9 cellular contexts compared by ENCODE assay signal in genomic region chr9:14992516-14992915, GRCh38.
DNase-seq lines count a peak whose midpoint lies in the region; ATAC-seq, FAIRE-seq and TF ChIP-seq lines count a peak whose summit lies in the region.
"Had no signal": no experiment of that assay in that cellular context is flagged by ENCODE, and none has a peak within 500 bp of the region (broad histone marks: within the 10 kb centered on the region; RNA-seq: fewer than 3 reads in every experiment).

No MANE protein-coding gene starts in this region.

- H4K20me1 ChIP-seq in neural progenitor cell (ENCODE audit: low read depth), result no peaks in the 10 kb centered on the region

- DNase-seq in BJ (ENCODE audit: low read depth) (no peak), neural progenitor cell (ENCODE audit: low spot score) (no peak), GM12892 (ENCODE audit: insufficient read length) (no peak), COLO668 (lab: John Stamatoyannopoulos, UW; ENCODE audit: unreplicated experiment) (no peak)
- DNase-seq in central memory CD8-positive, alpha-beta T cell (ENCODE audit: low spot score in 2 of 2), result no peak
- no peak for DNase-seq in effector memory CD4-positive, alpha-beta T cell

- CTCF ChIA-PET in BJ (lab: Yijun Ruan, JAX), result no interaction called here

- H2AFZ ChIP-seq in neural progenitor cell (replicated peaks), result peak overlapping the region; percentile 71

- H3K9ac ChIP-seq in HUES6 (ENCODE audit: low read length) (no peak overlapping the region), neural progenitor cell (no peak overlapping the region)

- H3K4me3 Mint-ChIP-seq in central memory CD8-positive, alpha-beta T cell, result peak overlapping the region; percentile 42
- H3K4me3 Mint-ChIP-seq in neural progenitor cell, result peak overlapping the region; percentile 87
- H3K4me3 Mint-ChIP-seq: memory B cell had no signal

- no peaks in the 10 kb centered on the region for H3K4me1 ChIP-seq in HUES6 (ENCODE audit: control insufficient read depth, insufficient read depth, low read length)
- H3K4me1 ChIP-seq in neural progenitor cell, result no peaks in the 10 kb centered on the region
- peaks cover 11% of the 10 kb centered on the region for H3K4me1 ChIP-seq in effector memory CD4-positive, alpha-beta T cell (ENCODE audit: control insufficient read depth, insufficient read depth, low read length, poor library complexity, severe bottlenecking)

- H3K4me3 ChIP-seq in BJ (ENCODE audit: low read depth, low read length) (peak overlapping the region; percentile 51), HUES6 (ENCODE audit: low read depth, low read length) (peak overlapping the region; percentile 71), neural progenitor cell (peak overlapping the region; percentile 53)
- H3K4me3 ChIP-seq in effector memory CD4-positive, alpha-beta T cell (ENCODE audit: insufficient read depth, low read depth, low read length, poor library complexity, severe bottlenecking), result no peak overlapping the region

- H3K4me2 ChIP-seq in neural progenitor cell, result peak overlapping the region; percentile 67

- H3K9me3 ChIP-seq in HUES6 (ENCODE audit: control insufficient read depth, insufficient read depth, low read depth, low read length) (no peaks in the 10 kb centered on the region), neural progenitor cell (ENCODE audit: low read depth) (no peaks in the 10 kb centered on the region)
- no peaks in the 10 kb centered on the region for H3K9me3 ChIP-seq in effector memory CD4-positive, alpha-beta T cell (ENCODE audit: control insufficient read depth, low read length)

- TF ChIP-seq CTCF in BJ (IDR thresholded peaks at IDR 0.05; ENCODE audit: insufficient read depth, low read depth, low read length) (no peak), neural progenitor cell (IDR thresholded peaks at IDR 0.05) (no peak)

- FAIRE-seq in GM12892 (lab: Jason Lieb, UNC), result no peak

- peaks cover 20% of the 10 kb centered on the region for H3K4me1 Mint-ChIP-seq in central memory CD8-positive, alpha-beta T cell
- H3K4me1 Mint-ChIP-seq in neural progenitor cell, result peaks cover 27% of the 10 kb centered on the region

- H3K27me3 Mint-ChIP-seq in central memory CD8-positive, alpha-beta T cell, result peaks cover 29% of the 10 kb centered on the region
- peaks cover 6% of the 10 kb centered on the region for H3K27me3 Mint-ChIP-seq in neural progenitor cell (ENCODE audit: insufficient read depth, low read depth)

- no peak overlapping the region for H3K27ac Mint-ChIP-seq in central memory CD8-positive, alpha-beta T cell (ENCODE audit: low read depth)
- H3K27ac Mint-ChIP-seq in neural progenitor cell, result peak overlapping the region; percentile 92
- H3K27ac Mint-ChIP-seq: memory B cell had no signal

- ATAC-seq in central memory CD8-positive, alpha-beta T cell (replicated peaks; ENCODE audit: extremely low read depth, poor library complexity, severe bottlenecking), result no peak
- no peak for ATAC-seq in GM21528 (IDR thresholded peaks at IDR 0.05; ENCODE audit: low FRiP score, unreplicated experiment)

- no peaks in the 10 kb centered on the region for H3K27me3 ChIP-seq in BJ (ENCODE audit: control insufficient read depth, insufficient read depth, low read length)
- H3K27me3 ChIP-seq in HUES6 (ENCODE audit: control insufficient read depth, insufficient read depth, low read length), result no peaks in the 10 kb centered on the region
- H3K27me3 ChIP-seq in neural progenitor cell, result no peaks in the 10 kb centered on the region
- no peaks in the 10 kb centered on the region for H3K27me3 ChIP-seq in effector memory CD4-positive, alpha-beta T cell (replicated peaks; ENCODE audit: control insufficient read depth, insufficient read depth, low read length, poor library complexity, severe bottlenecking)

- H3K9me3 Mint-ChIP-seq in central memory CD8-positive, alpha-beta T cell, result peaks cover 7% of the 10 kb centered on the region
- no peaks in the 10 kb centered on the region for H3K9me3 Mint-ChIP-seq in neural progenitor cell

- H3K27ac ChIP-seq in HUES6 (ENCODE audit: low read depth, low read length) (no peak overlapping the region), neural progenitor cell (no peak overlapping the region)
- H3K27ac ChIP-seq in effector memory CD4-positive, alpha-beta T cell (ENCODE audit: insufficient read depth, low read length, poor library complexity, severe bottlenecking), result no peak overlapping the region

- H3F3A ChIP-seq in neural progenitor cell (ENCODE audit: low read depth), result peaks cover 6% of the 10 kb centered on the region

- peaks cover 3% of the 10 kb centered on the region for H3K36me3 Mint-ChIP-seq in central memory CD8-positive, alpha-beta T cell (ENCODE audit: insufficient read depth)
- H3K36me3 Mint-ChIP-seq in neural progenitor cell, result peaks cover 5% of the 10 kb centered on the region

- no peak for TF ChIP-seq POLR2A in GM12892 (IDR thresholded peaks at IDR 0.05; ENCODE audit: low read depth, low read length)

- POLR2A ChIA-PET in BJ (lab: Charles Lee), result no interaction called here

- H3K36me3 ChIP-seq in BJ (ENCODE audit: control insufficient read depth, insufficient read depth, low read length), result no peaks in the 10 kb centered on the region
- H3K36me3 ChIP-seq in HUES6 (ENCODE audit: control insufficient read depth, insufficient read depth, low read length), result no peaks in the 10 kb centered on the region
- H3K36me3 ChIP-seq in neural progenitor cell, result no peaks in the 10 kb centered on the region
- no peaks in the 10 kb centered on the region for H3K36me3 ChIP-seq in effector memory CD4-positive, alpha-beta T cell (ENCODE audit: control insufficient read depth, insufficient read depth, low read length)

- H3K79me2 ChIP-seq in neural progenitor cell (ENCODE audit: low read depth), result no peaks in the 10 kb centered on the region
